ENCODE assay signal across 22 cellular contexts in the genomic region with DNA sequence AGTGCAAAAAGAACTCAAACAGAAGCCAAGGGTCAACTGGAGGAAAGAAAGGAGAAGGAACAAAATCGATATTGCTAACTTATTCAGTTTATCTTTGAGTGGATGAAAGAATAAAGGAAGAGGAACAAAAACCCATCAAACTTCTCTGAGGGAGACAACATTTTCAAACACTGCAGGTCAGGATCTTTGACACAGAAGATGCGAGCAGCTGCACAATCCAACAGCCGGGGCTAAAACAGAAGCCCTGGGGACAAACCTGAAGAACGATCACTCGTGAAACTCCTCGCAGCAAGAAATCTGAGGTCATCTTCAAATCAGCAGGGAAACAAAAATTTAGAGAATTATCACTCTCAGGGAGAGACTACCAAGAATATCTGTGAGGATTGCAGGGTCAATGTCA. TPM values are rescaled to one million over a fixed set of nuclear protein-coding genes. Genes with fewer than 3 reads are reported as not detected.
DNase-seq lines count a peak whose midpoint lies in the region; ATAC-seq, FAIRE-seq and TF ChIP-seq lines count a peak whose summit lies in the region.
"Had no signal": no experiment of that assay in that cellular context is flagged by ENCODE, and none has a peak within 500 bp of the region (broad histone marks: within the 10 kb centered on the region; RNA-seq: fewer than 3 reads in every experiment).

No MANE protein-coding gene starts in this region.

- H3K4me1 ChIP-seq in GM12878 (ENCODE audit: control insufficient read depth, insufficient read depth, low read length) = peaks cover 25% of the 10 kb centered on the region
- H3K4me1 ChIP-seq: BE2C had no signal

- WGBS in GM12878 (ENCODE audit: insufficient coverage, insufficient replicate concordance, low lambda C conversion rate, missing lambda C conversion rate) = 43% methylated on average over 5 of the region's 6 CpGs

- RAD21 ChIA-PET in GM12878 (lab: Charles Lee; ENCODE audit: unreplicated experiment) = interaction anchor here (0.7 to 5.4 kb wide), 9 partner anchors 10 to 140 kb away, joined by 3 to 22 read pairs (median 3); a partner anchor contains a TSS

- no peaks in the 10 kb centered on the region for H3K9me3 ChIP-seq in GM12878 (replicated peaks; ENCODE audit: control insufficient read depth, insufficient read depth, low read length)
- H3K9me3 ChIP-seq: BE2C, stomach, transverse colon had no signal

- no peaks in the 10 kb centered on the region for H3K36me3 ChIP-seq in GM12878 (ENCODE audit: control insufficient read depth in 2 of 2, insufficient read depth in 2 of 2, low read length in 1 of 2)
- H3K36me3 ChIP-seq: BE2C, stomach, transverse colon had no signal

- H3K27ac ChIP-seq in GM12878 (ENCODE audit: control insufficient read depth, insufficient read depth) = peak overlapping the region; percentile 22; the same call in 1 of the 2 replicates
- H3K27ac ChIP-seq: stomach, transverse colon had no signal

- TSS peak; percentile 22 for BruUV-seq in GM12878 (replicated peaks; lab: Mats Ljungman, UMichigan)

- SMC1A ChIA-PET in GM12878 (lab: Charles Lee; ENCODE audit: uncharacterized antibody, unreplicated experiment) = interaction anchor here (0.6 to 6.6 kb wide), 11 partner anchors 9 to 174 kb away, joined by 3 to 53 read pairs (median 4); no protein-coding TSS in a partner anchor

- in situ Hi-C loops in GM12878 (cut with MboI) = no loop called here

- H3K79me2 ChIP-seq in GM12878 (ENCODE audit: control insufficient read depth, insufficient read depth, low read length) = no peaks in the 10 kb centered on the region

- no peaks in the 10 kb centered on the region for H3K27me3 ChIP-seq in GM12878 (replicated peaks in 1 of 2; ENCODE audit: control insufficient read depth in 2 of 2, insufficient read depth in 2 of 2, low read length in 1 of 2)
- H3K27me3 ChIP-seq: BE2C, stomach, transverse colon had no signal

- no peak for TF ChIP-seq POLR2A in GM12878 (IDR thresholded peaks at IDR 0.05; ENCODE audit: low read depth, low read length)

- H3K4me2 ChIP-seq in GM12878 (ENCODE audit: control insufficient read depth, insufficient read depth) = peak overlapping the region; percentile 46

- no peaks in the 10 kb centered on the region for H3K27me3 Mint-ChIP-seq in activated T-cell treated with anti-CD3 and anti-CD28 coated beads, Interleukin-2, amount 50 U/mL, for 24 hours
- H3K27me3 Mint-ChIP-seq: naive thymus-derived CD4-positive, alpha-beta T cell; T-cell had no signal

- H3K4me3 Mint-ChIP-seq in activated T-cell treated with anti-CD3 and anti-CD28 coated beads, Interleukin-2, amount 50 U/mL, for 24 hours = no peak overlapping the region
- H3K4me3 Mint-ChIP-seq: naive thymus-derived CD4-positive, alpha-beta T cell; T-cell had no signal

- no peak for TF ChIP-seq CTCF in GM12878 (IDR thresholded peaks at IDR 0.05 in 2 of 3, conservative IDR thresholded peaks at IDR 0.05 in 1 of 3; ENCODE audit: control insufficient read depth in 2 of 3, extremely low read depth in 1 of 3, insufficient read depth in 1 of 3, low read depth in 3 of 3, low read length in 3 of 3)

- intact Hi-C loops in GM12878 (cut with micrococcal nuclease; ENCODE audit: unreplicated experiment) = loop anchor here (2.0 to 5.0 kb wide), 2 partner anchors 14 to 90 kb away; no protein-coding TSS in a partner anchor
- intact Hi-C loops in sciatic nerve (cut with DNase I) = no loop called here

- TF ChIP-seq RAD21 in GM12878 (IDR thresholded peaks at IDR 0.05; ENCODE audit: insufficient read depth, low read depth, low read length) = no peak

- peaks cover 19% of the 10 kb centered on the region for H3K36me3 Mint-ChIP-seq in activated T-cell treated with anti-CD3 and anti-CD28 coated beads, Interleukin-2, amount 50 U/mL, for 24 hours (ENCODE audit: low read depth)

- H2AFZ ChIP-seq in GM12878 (ENCODE audit: control insufficient read depth, low read depth, low read length) = no peak overlapping the region

- FAIRE-seq in GM12878 (lab: Jason Lieb, UNC) = no peak

- TF ChIP-seq EP300 in GM12878 (IDR thresholded peaks at IDR 0.05; ENCODE audit: borderline replicate concordance in 1 of 2, control insufficient read depth in 1 of 2, low read depth in 2 of 2, low read length in 2 of 2) = no peak

- no peaks in the 10 kb centered on the region for H4K20me1 ChIP-seq in GM12878 (ENCODE audit: control insufficient read depth, insufficient read depth)

- H3K27ac Mint-ChIP-seq in activated T-cell treated with anti-CD3 and anti-CD28 coated beads, Interleukin-2, amount 50 U/mL, for 24 hours = peak overlapping the region; percentile 50
- H3K27ac Mint-ChIP-seq: T-cell had no signal

- CTCF ChIA-PET in GM12878 (lab: Yijun Ruan, JAX) = interaction anchor here (1.2 to 3.1 kb wide), 5 partner anchors 12 to 173 kb away, joined by 4 to 18 read pairs (median 5); no protein-coding TSS in a partner anchor

- no peaks in the 10 kb centered on the region for H3K9me3 Mint-ChIP-seq in activated T-cell treated with anti-CD3 and anti-CD28 coated beads, Interleukin-2, amount 50 U/mL, for 24 hours
- H3K9me3 Mint-ChIP-seq: naive thymus-derived CD4-positive, alpha-beta T cell; T-cell had no signal

- H3K4me1 Mint-ChIP-seq in activated T-cell treated with anti-CD3 and anti-CD28 coated beads, Interleukin-2, amount 50 U/mL, for 24 hours (ENCODE audit: low read depth) = peaks cover 40% of the 10 kb centered on the region

- no peak overlapping the region; the same call in 1 of the 2 replicates for H3K9ac ChIP-seq in GM12878 (ENCODE audit: control insufficient read depth, insufficient read depth, low read length)

- DNase-seq in activated T-cell treated with anti-CD3 and anti-CD28 coated beads, Interleukin-2, amount 50 U/mL, for 24 hours = no peak
- no peak for DNase-seq in activated T-cell treated with anti-CD3 and anti-CD28 coated beads, Interleukin-2, amount 50 U/mL, for 1 hour
- DNase-seq in MV-4-11 (lab: John Stamatoyannopoulos, UW) (peak; percentile 52), GM12878 (ENCODE audit: low read depth, low spot score) (no peak), sciatic nerve (ENCODE audit: low spot score) (no peak), NOMO-1 (lab: John Stamatoyannopoulos, UW; ENCODE audit: unreplicated experiment in 2 of 2) (no peak)
- DNase-seq: activated CD4-positive, alpha-beta T cell treated with anti-CD3 and anti-CD28 coated beads, Interleukin-2, amount 50 U/mL, for 1 hour; activated CD8-positive, alpha-beta memory T cell treated with anti-CD3 and anti-CD28 coated beads, Interleukin-2, amount 50 U/mL, for 4 hours; BE2C; cerebellar nuclear complex; mammary epithelial cell; naive thymus-derived CD4-positive, alpha-beta T cell; NCI-H2107; NCI-H526; OCI-M1; Right ventricle myocardium superior; stimulated activated CD4-positive, alpha-beta T cell treated with anti-CD3 and anti-CD28 coated beads, Interleukin-2, amount 100 ng/mL, for 24 hours; stomach; T-cell; transverse colon had no signal

- POLR2A ChIA-PET in GM12878 (lab: Charles Lee) = interaction anchor here (0.6 to 3.9 kb wide), 9 partner anchors 9 to 176 kb away, joined by 3 to 36 read pairs (median 4); a partner anchor contains a TSS

- ATAC-seq in GM12878 = peak; percentile 42
- ATAC-seq in sciatic nerve = peak; percentile 44
- ATAC-seq in HG03354 (IDR thresholded peaks at IDR 0.05; ENCODE audit: poor library complexity, severe bottlenecking, unreplicated experiment) = no peak
- no peak for ATAC-seq in HG03571 (IDR thresholded peaks at IDR 0.05; ENCODE audit: unreplicated experiment)
- ATAC-seq: naive thymus-derived CD4-positive, alpha-beta T cell; T-cell had no signal

- H3K4me3 ChIP-seq in GM12878 = peak overlapping the region; percentile 40; the same call in 1 of the 2 replicates
- H3K4me3 ChIP-seq: stomach, transverse colon had no signal

TF ChIP-seq in GM12878, 131 proteins besides CTCF, POLR2A, EP300 and RAD21:
- 0 out of 2 replicates have a peak, but pooled peaks have one; percentile 22 for TF ChIP-seq NR2F1 (conservative IDR thresholded peaks at IDR 0.05)
- 0 out of 2 replicates have a peak, but pooled peaks have one; percentile 15 for TF ChIP-seq IKZF1 (conservative IDR thresholded peaks at IDR 0.05)
- TF ChIP-seq MEF2A (IDR thresholded peaks at IDR 0.05; ENCODE audit: insufficient read depth, low read depth, low read length) = no peak

RNA-seq across cellular contexts. Expression of a gene that starts 14.2 kb away (rescaled TPM):
- total RNA-seq in GM12878 (2013; cell fraction: nucleolus; rRNA removed) = 293 and 316 TPM in 2 replicates
- total RNA-seq in GM12878 (2014; rRNA removed) (42.6 and 44.8 TPM in 2 replicates), GM12878 (2014; rRNA removed; fragmentation: Illumina TruSeq; extraction: Trizol) (28.3 and 29.4 TPM in 2 replicates), GM12878 (2021) (51.7 and 56.1 TPM in 2 replicates), sciatic nerve (75.9 TPM)
- polyA plus RNA-seq in GM12878 (2011; ENCODE audit: low read depth) = 11.1 TPM
- polyA plus RNA-seq in GM12878 (2011; rRNA removed) (28.5 and 38.9 TPM in 2 replicates), GM12878 (2014; fragmentation: Illumina TruSeq; extraction: Trizol) (46.2 and 46.3 TPM in 2 replicates), GM12878 (2014; fragmentation: Nextera tagmentation; extraction: Ambion mirVana) (1 to 10 TPM; 4.4 to 5.9 TPM), GM12878 (2014; rRNA removed) (39.3 and 44.0 TPM in 2 replicates), GM12878 (2016; fragmentation: Nextera tagmentation; extraction: Ambion mirVana) (10 to 100 TPM; 29.3 to 32.2 TPM)
- 31.9 and 39.7 TPM in 2 replicates for polyA plus RNA-seq in GM12878 (2011; cell fraction: cytosol; rRNA removed)
- polyA plus RNA-seq in GM12878 (2011; cell fraction: nucleus; rRNA removed) = 84.7 and 104 TPM in 2 replicates
- 12.0 and 13.0 TPM in 2 replicates for polyA plus RNA-seq in GM12878 (2012)
- 58.9 and 61.7 TPM in 2 replicates for polyA minus RNA-seq in GM12878 (2011; rRNA and poly(A)+ RNA removed)
- 13.8 and 14.7 TPM in 2 replicates for polyA minus RNA-seq in GM12878 (2011; cell fraction: cytosol; rRNA and poly(A)+ RNA removed)
- 42.1 and 54.6 TPM in 2 replicates for polyA minus RNA-seq in GM12878 (2011; cell fraction: nucleus; rRNA and poly(A)+ RNA removed)

Comparison
In these comparisons a context has a peak if more than half of its experiments do, and no peak if none do; other contexts are left out.
1. ATAC-seq: peak in GM12878 (single experiment) and sciatic nerve (single experiment); none in HG03354 (single experiment) and HG03571 (single experiment).